Comparison of ENCODE assay signal across 16 cellular contexts in the genomic region with DNA sequence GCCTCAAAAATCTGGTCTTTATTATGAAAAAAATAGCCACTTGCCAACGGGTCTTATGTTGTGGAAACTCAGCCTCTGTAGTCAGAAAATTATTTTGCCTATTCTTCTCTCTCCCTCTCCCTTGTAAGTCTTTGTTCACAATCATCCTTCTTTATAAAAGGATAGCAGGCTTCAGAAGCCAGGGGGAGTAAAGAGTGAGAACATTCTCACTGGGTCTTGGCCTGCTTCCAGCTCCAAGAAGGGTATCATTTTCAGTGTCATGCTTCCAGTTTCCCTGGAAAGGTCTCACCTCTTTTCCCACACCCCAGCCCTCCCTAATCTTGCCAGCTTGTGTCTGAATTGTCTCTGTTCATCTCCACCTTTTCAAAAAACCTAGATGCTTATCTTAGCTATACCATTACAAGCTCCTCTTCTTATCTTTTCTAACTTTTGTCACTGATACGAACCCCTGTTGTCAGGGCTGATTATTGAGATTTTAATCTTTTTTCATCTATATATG.
DNase-seq lines count a peak whose midpoint lies in the region; ATAC-seq and TF ChIP-seq lines count a peak whose summit lies in the region.
"Had no signal": no experiment of that assay in that cellular context is flagged by ENCODE, and none has a peak within 500 bp of the region (broad histone marks: within the 10 kb centered on the region; RNA-seq: fewer than 3 reads in every experiment).

No MANE protein-coding gene starts in this region.

- intact Hi-C loops in A673 (cut with micrococcal nuclease; ENCODE audit: unreplicated experiment): no loop called here
- intact Hi-C loops in left lung (cut with DNase I): no loop called here

- CTCF ChIA-PET in A673 (lab: Charles Lee): no interaction called here

- ATAC-seq in GM18867 (IDR thresholded peaks at IDR 0.05; ENCODE audit: unreplicated experiment): no peak
- no peak for ATAC-seq in left lung
- ATAC-seq: activated CD8-positive, alpha-beta T cell treated with anti-CD3 and anti-CD28 coated beads, Interleukin-2, amount 10 ng/mL, durations not matched to agents 7 days and 5 days had no signal

- 0 out of 2 replicates have a peak, but pooled peaks have one; percentile 17 for TF ChIP-seq CTCF in A673 (conservative IDR thresholded peaks at IDR 0.05; ENCODE audit: low read depth, low read length)
- TF ChIP-seq CTCF in foreskin fibroblast (IDR thresholded peaks at IDR 0.05; ENCODE audit: low read depth, low read length): no peak
- TF ChIP-seq CTCF in left lung (IDR thresholded peaks at IDR 0.05): no peak

- DNase-seq in A673 (ENCODE audit: low spot score): peak; percentile 25
- peak; percentile 12 for DNase-seq in ELF-1 (ENCODE audit: low read depth, low spot score)
- peak; percentile 10 for DNase-seq in NCI-H226
- DNase-seq in astrocyte of the hippocampus (ENCODE audit: low read depth, low spot score): peak; percentile 8
- no peak for DNase-seq in AG20443 (ENCODE audit: low spot score)
- DNase-seq in foreskin fibroblast: no peak
- no peak for DNase-seq in left lung
- DNase-seq: activated CD8-positive, alpha-beta T cell treated with anti-CD3 and anti-CD28 coated beads, Interleukin-2, amount 10 ng/mL, durations not matched to agents 7 days and 5 days; anterior cingulate cortex; glutamatergic neuron; midbrain; MV-4-11; occipital lobe; stimulated activated CD4-positive, alpha-beta T cell treated with anti-CD3 and anti-CD28 coated beads, Interleukin-4, amount 100 ng/mL, for 4 hours had no signal

- H3K4me3 ChIP-seq in A673 (ENCODE audit: low read depth, low read length, poor library complexity, severe bottlenecking) (no peak overlapping the region), foreskin fibroblast (ENCODE audit: low read depth in 1 of 2, low read length in 2 of 2) (no peak overlapping the region), left lung (no peak overlapping the region)
- H3K4me3 ChIP-seq: coronary artery had no signal

- no peaks in the 10 kb centered on the region for H3K4me1 ChIP-seq in A673 (ENCODE audit: insufficient read depth, low read length, poor library complexity, severe bottlenecking)
- H3K4me1 ChIP-seq in left lung: no peaks in the 10 kb centered on the region

- BruUV-seq in A673 (replicated peaks; lab: Mats Ljungman, UMichigan): no TSS peak

- no peak overlapping the region for H3K27ac ChIP-seq in A673 (ENCODE audit: low read depth, low read length, poor library complexity, severe bottlenecking)
- H3K27ac ChIP-seq in left lung: no peak overlapping the region
- H3K27ac ChIP-seq: coronary artery had no signal

- H3K9me3 ChIP-seq in A673 (ENCODE audit: low read depth, low read length, poor library complexity, severe bottlenecking) (no peaks in the 10 kb centered on the region), left lung (no peaks in the 10 kb centered on the region)

- no peaks in the 10 kb centered on the region for H3K27me3 ChIP-seq in A673 (replicated peaks; ENCODE audit: insufficient read depth, low read depth, low read length, poor library complexity)
- no peaks in the 10 kb centered on the region for H3K27me3 ChIP-seq in left lung

- POLR2A ChIA-PET in A673 (lab: Charles Lee; ENCODE audit: low non-redundant PET): no interaction called here

- H3K36me3 ChIP-seq in A673 (ENCODE audit: insufficient read depth, low read length, poor library complexity, severe bottlenecking): no peaks in the 10 kb centered on the region
- H3K36me3 ChIP-seq in left lung: no peaks in the 10 kb centered on the region

Comparison
In these comparisons a context has a peak if more than half of its experiments do, and no peak if none do; other contexts are left out.
1. DNase-seq: peak in A673 (single experiment), ELF-1 (single experiment), NCI-H226 (single experiment) and astrocyte of the hippocampus (single experiment); none in AG20443 (single experiment), foreskin fibroblast (0 of 2) and left lung (0 of 2).